8 cellular contexts compared by ENCODE assay signal in genomic region chr7:100691676-100692577, GRCh38. TPM values are rescaled to one million over a fixed set of nuclear protein-coding genes. Genes with fewer than 3 reads are reported as not detected.
A peak's percentile ranks its signal among the peaks of the same experiment; 100 is the strongest.
DNase-seq lines count a peak whose midpoint lies in the region; ATAC-seq and TF ChIP-seq lines count a peak whose summit lies in the region.

No MANE protein-coding gene starts in this region.

- peak overlapping the region; percentile 95 to 99 (median 98) for H3K4me2 ChIP-seq in BLaER1 treated with 17β-estradiol and CSF1 and Interleukin-3, amounts not matched to agents 10 nM and 100 nM

- H3K27me3 ChIP-seq in BLaER1 treated with 17β-estradiol and CSF1 and Interleukin-3, amounts not matched to agents 10 nM and 100 nM: no peaks in the 10 kb centered on the region
- H3K27me3 ChIP-seq in kidney epithelial cell (ENCODE audit: control insufficient read depth, insufficient read depth, low read length): no peaks in the 10 kb centered on the region

- TF ChIP-seq CTCF in kidney epithelial cell (IDR thresholded peaks at IDR 0.05; ENCODE audit: insufficient read depth, low read length, poor library complexity, severe bottlenecking): peak; percentile 92

- peak overlapping the region; percentile 96 to 99 (median 97) for H3K9ac ChIP-seq in BLaER1 treated with 17β-estradiol and CSF1 and Interleukin-3, amounts not matched to agents 10 nM and 100 nM

- peaks cover 59 to 69% (median 66%) of the 10 kb centered on the region in 11 experiments for H4K20me1 ChIP-seq in BLaER1 treated with 17β-estradiol and CSF1 and Interleukin-3, amounts not matched to agents 10 nM and 100 nM

- peak; percentile 41 for ATAC-seq in GM21786 (IDR thresholded peaks at IDR 0.05; ENCODE audit: unreplicated experiment)
- no peak for ATAC-seq in HG02588 (IDR thresholded peaks at IDR 0.05; ENCODE audit: unreplicated experiment)

- H3K4me3 ChIP-seq in BLaER1 treated with 17β-estradiol and CSF1 and Interleukin-3, amounts not matched to agents 10 nM and 100 nM: peak overlapping the region; percentile 91 to 99 (median 98)
- H3K4me3 ChIP-seq in kidney epithelial cell (ENCODE audit: low read depth, low read length): no peak overlapping the region

- H3K36me3 ChIP-seq in BLaER1 treated with 17β-estradiol and CSF1 and Interleukin-3, amounts not matched to agents 10 nM and 100 nM: peaks cover 16 to 36% (median 23%) of the 10 kb centered on the region in 11 experiments
- H3K36me3 ChIP-seq in kidney epithelial cell (ENCODE audit: control insufficient read depth, insufficient read depth, low read length): peaks cover 1% of the 10 kb centered on the region

- no peaks in the 10 kb centered on the region for H3K9me3 ChIP-seq in BLaER1 treated with 17β-estradiol and CSF1 and Interleukin-3, amounts not matched to agents 10 nM and 100 nM (replicated peaks in 1 of 11)

- peaks cover 48 to 69% (median 59%) of the 10 kb centered on the region in 10 experiments for H3K4me1 ChIP-seq in BLaER1 treated with 17β-estradiol and CSF1 and Interleukin-3, amounts not matched to agents 10 nM and 100 nM

- peak overlapping the region in 8 of 11 experiments; percentile 92 to 96 (median 95); a peak in 14 of 22 replicates for H3K27ac ChIP-seq in BLaER1 treated with 17β-estradiol and CSF1 and Interleukin-3, amounts not matched to agents 10 nM and 100 nM

- peak; percentile 91 for DNase-seq in NCI-H2227 (lab: John Stamatoyannopoulos, UW; ENCODE audit: unreplicated experiment)
- DNase-seq in activated CD4-positive, alpha-beta T cell treated with anti-CD3 and anti-CD28 coated beads for 1 hour: peak; percentile 73
- peak; percentile 85 for DNase-seq in cerebellar cortex (ENCODE audit: low spot score)
- no peak for DNase-seq in kidney epithelial cell (ENCODE audit: low read depth)
- DNase-seq in stimulated activated CD4-positive, alpha-beta T cell treated with anti-CD3 and anti-CD28 coated beads, Interleukin-15, amount 100 ng/mL, for 48 hours (ENCODE audit: low read depth in 2 of 2): peak; percentile 68 to 78

RNA-seq across cellular contexts. Expression of gene GIGYF1, which starts 2.1 kb away (rescaled TPM):
- total RNA-seq in kidney epithelial cell: 23.1 and 23.5 TPM in 2 replicates

RNA-seq across cellular contexts. Expression of gene POP7, which starts 14.0 kb away (rescaled TPM):
- total RNA-seq in kidney epithelial cell: 46.1 and 52.8 TPM in 2 replicates

RNA-seq across cellular contexts. Expression of gene GNB2, which starts 18.4 kb away (rescaled TPM):
- total RNA-seq in kidney epithelial cell: 330 and 391 TPM in 2 replicates

RNA-seq across cellular contexts. Expression of gene EPO, which starts 28.3 kb away (rescaled TPM):
- total RNA-seq in kidney epithelial cell: not detected in 2 replicates

RNA-seq across cellular contexts. Expression of gene ACTL6B, which starts 35.7 kb away (rescaled TPM):
- not detected in 2 replicates for total RNA-seq in kidney epithelial cell
